13 cellular contexts compared by ENCODE assay signal in genomic region chrX:3663576-3664290, GRCh38. TPM values are rescaled to one million over a fixed set of nuclear protein-coding genes. Genes with fewer than 3 reads are reported as not detected.
DNase-seq lines count a peak whose midpoint lies in the region; ATAC-seq, FAIRE-seq and TF ChIP-seq lines count a peak whose summit lies in the region.
"Had no signal": no experiment of that assay in that cellular context is flagged by ENCODE, and none has a peak within 500 bp of the region (broad histone marks: within the 10 kb centered on the region; RNA-seq: fewer than 3 reads in every experiment).

No MANE protein-coding gene starts in this region.

- TF ChIP-seq RAD21 in GM12878 (IDR thresholded peaks at IDR 0.05; ENCODE audit: insufficient read depth, low read depth, low read length): no peak

- no peak for FAIRE-seq in GM12878 (lab: Jason Lieb, UNC)
- FAIRE-seq: TTC549 had no signal

- POLR2A ChIA-PET in GM12878 (lab: Charles Lee): interaction anchor here (0.7 kb wide), 1 partner anchor 12 kb away, joined by 8 read pairs; no protein-coding TSS in a partner anchor

- no peak overlapping the region for H2AFZ ChIP-seq in GM12878 (ENCODE audit: control insufficient read depth, low read depth, low read length)

- in situ Hi-C loops in GM12878 (cut with MboI): no loop called here

- H3K9me3 ChIP-seq in GM12878 (replicated peaks; ENCODE audit: control insufficient read depth, insufficient read depth, low read length): no peaks in the 10 kb centered on the region
- no peaks in the 10 kb centered on the region for H3K9me3 ChIP-seq in BE2C

- H3K27me3 ChIP-seq in GM12878 (replicated peaks in 1 of 2; ENCODE audit: control insufficient read depth in 2 of 2, insufficient read depth in 2 of 2, low read length in 1 of 2) (no peaks in the 10 kb centered on the region), BE2C (no peaks in the 10 kb centered on the region)

- no peak for TF ChIP-seq EP300 in GM12878 (IDR thresholded peaks at IDR 0.05; ENCODE audit: borderline replicate concordance in 1 of 2, control insufficient read depth in 1 of 2, low read depth in 2 of 2, low read length in 2 of 2)

- H3K4me1 ChIP-seq in GM12878 (ENCODE audit: control insufficient read depth, insufficient read depth, low read length) (peaks cover 6% of the 10 kb centered on the region), BE2C (no peaks in the 10 kb centered on the region)

- 53% methylated on average over 9 of the region's 10 CpGs for WGBS in GM12878 (ENCODE audit: insufficient coverage, insufficient replicate concordance, low lambda C conversion rate, missing lambda C conversion rate)

- CTCF ChIA-PET in GM12878 (lab: Yijun Ruan, JAX): interaction anchor here (1.4 to 1.7 kb wide), 3 partner anchors 11 to 25 kb away, joined by 3 to 7 read pairs (median 5); no protein-coding TSS in a partner anchor

- peaks cover 0 to 4% of the 10 kb centered on the region in 2 experiments for H3K36me3 ChIP-seq in GM12878 (ENCODE audit: control insufficient read depth in 2 of 2, insufficient read depth in 2 of 2, low read length in 1 of 2)
- H3K36me3 ChIP-seq in BE2C: no peaks in the 10 kb centered on the region

- RAD21 ChIA-PET in GM12878 (lab: Charles Lee; ENCODE audit: unreplicated experiment): no interaction called here

- no peaks in the 10 kb centered on the region for H4K20me1 ChIP-seq in GM12878 (ENCODE audit: control insufficient read depth, insufficient read depth)

- BruUV-seq in GM12878 (replicated peaks; lab: Mats Ljungman, UMichigan): no TSS peak

- no peak overlapping the region for H3K27ac ChIP-seq in GM12878 (ENCODE audit: control insufficient read depth, insufficient read depth)
- H3K27ac ChIP-seq: C4-2B had no signal

- TF ChIP-seq POLR2A in GM12878 (IDR thresholded peaks at IDR 0.05; ENCODE audit: low read depth, low read length): no peak

- H3K4me3 ChIP-seq in GM12878 (no peak overlapping the region), BE2C (ENCODE audit: low read depth, low read length) (no peak overlapping the region)

- peak; percentile 53 to 63 for DNase-seq in AML-193 (lab: John Stamatoyannopoulos, UW)
- DNase-seq in GM12878 (ENCODE audit: low read depth, low spot score): no peak
- DNase-seq in activated CD4-positive, alpha-beta T cell treated with anti-CD3 and anti-CD28 coated beads for 4 hours: no peak
- no peak for DNase-seq in NCI-H1436 (lab: John Stamatoyannopoulos, UW)
- no peak for DNase-seq in BE2C
- DNase-seq: hippocampal formation, IMR-90, NCI-H510A treated with DMSO at 0.1 percent for 48 hours had no signal

- TF ChIP-seq CTCF in GM12878 (IDR thresholded peaks at IDR 0.05 in 2 of 3, conservative IDR thresholded peaks at IDR 0.05 in 1 of 3; ENCODE audit: control insufficient read depth in 2 of 3, extremely low read depth in 1 of 3, insufficient read depth in 1 of 3, low read depth in 3 of 3, low read length in 3 of 3) (no peak), BE2C (IDR thresholded peaks at IDR 0.05; ENCODE audit: low read depth, low read length) (no peak)

- intact Hi-C loops in GM12878 (cut with micrococcal nuclease; ENCODE audit: unreplicated experiment): no loop called here

- no peak overlapping the region for H3K9ac ChIP-seq in GM12878 (ENCODE audit: control insufficient read depth, insufficient read depth, low read length)

- SMC1A ChIA-PET in GM12878 (lab: Charles Lee; ENCODE audit: uncharacterized antibody, unreplicated experiment): interaction anchor here (1.0 kb wide), 1 partner anchor 12 kb away, joined by 3 read pairs; no protein-coding TSS in a partner anchor

- H3K79me2 ChIP-seq in GM12878 (ENCODE audit: control insufficient read depth, insufficient read depth, low read length): no peaks in the 10 kb centered on the region

- ATAC-seq in GM18867 (IDR thresholded peaks at IDR 0.05; ENCODE audit: unreplicated experiment): peak; percentile 58
- peak; percentile 71 for ATAC-seq in HG03378 (IDR thresholded peaks at IDR 0.05; ENCODE audit: unreplicated experiment)
- ATAC-seq in GM12878: peak; percentile 70
- no peak for ATAC-seq in HG03565 (IDR thresholded peaks at IDR 0.05; ENCODE audit: unreplicated experiment)

- no peak overlapping the region for H3K4me2 ChIP-seq in GM12878 (ENCODE audit: control insufficient read depth, insufficient read depth)

TF ChIP-seq in GM12878, 131 proteins besides CTCF, POLR2A, EP300 and RAD21:
- peak; percentile 94 for TF ChIP-seq SPI1 (IDR thresholded peaks at IDR 0.05; ENCODE audit: borderline replicate concordance, insufficient read depth, low read depth, low read length)
- TF ChIP-seq IRF3 (IDR thresholded peaks at IDR 0.05): no peak
- TF ChIP-seq SRF (IDR thresholded peaks at IDR 0.05; ENCODE audit: low read depth in 2 of 2, low read length in 2 of 2): 0 out of 4 replicates have a peak, but pooled peaks of 1 of the 2 experiments have one; percentile 33

RNA-seq across cellular contexts. Expression of gene PRKX, which starts 49.7 kb away (rescaled TPM):
- 103 and 121 TPM in 2 replicates for total RNA-seq in GM12878 (2013; cell fraction: nucleolus; rRNA removed)
- 22.6 and 24.1 TPM in 2 replicates for total RNA-seq in GM12878 (2014; rRNA removed)
- 24.6 and 28.7 TPM in 2 replicates for total RNA-seq in GM12878 (2014; rRNA removed; fragmentation: Illumina TruSeq; extraction: Trizol)
- total RNA-seq in GM12878 (2021): 29.0 and 34.6 TPM in 2 replicates
- polyA plus RNA-seq in GM12878 (2011; ENCODE audit: low read depth): 13.3 TPM
- 45.3 and 46.5 TPM in 2 replicates for polyA plus RNA-seq in GM12878 (2011; rRNA removed)
- polyA plus RNA-seq in GM12878 (2011; cell fraction: cytosol; rRNA removed): 30.1 and 31.0 TPM in 2 replicates
- polyA plus RNA-seq in GM12878 (2011; cell fraction: nucleus; rRNA removed): 21.7 and 24.7 TPM in 2 replicates
- 22.8 and 27.7 TPM in 2 replicates for polyA plus RNA-seq in GM12878 (2012)
- polyA plus RNA-seq in GM12878 (2014; fragmentation: Illumina TruSeq; extraction: Trizol): 26.4 and 29.1 TPM in 2 replicates
- 1 to 10 TPM; 3.9 to 5.4 TPM for polyA plus RNA-seq in GM12878 (2014; fragmentation: Nextera tagmentation; extraction: Ambion mirVana)
- 24.4 and 27.3 TPM in 2 replicates for polyA plus RNA-seq in GM12878 (2014; rRNA removed)
- 10 to 100 TPM; 22.4 to 23.4 TPM for polyA plus RNA-seq in GM12878 (2016; fragmentation: Nextera tagmentation; extraction: Ambion mirVana)
- 31.8 and 43.3 TPM in 2 replicates for polyA minus RNA-seq in GM12878 (2011; rRNA and poly(A)+ RNA removed)
- 14.0 and 18.0 TPM in 2 replicates for polyA minus RNA-seq in GM12878 (2011; cell fraction: cytosol; rRNA and poly(A)+ RNA removed)
- polyA minus RNA-seq in GM12878 (2011; cell fraction: nucleus; rRNA and poly(A)+ RNA removed): 12.5 and 17.6 TPM in 2 replicates
- 11.8 TPM for polyA plus RNA-seq in BE2C (2012; ENCODE audit: insufficient read depth, insufficient read length, low read depth)

Comparison
In these comparisons a context has a peak if more than half of its experiments do, and no peak if none do; other contexts are left out.
1. DNase-seq: peak in AML-193 (2 of 2); none in GM12878 (single experiment), activated CD4-positive, alpha-beta T cell treated with anti-CD3 and anti-CD28 coated beads for 4 hours (0 of 2), NCI-H1436 (single experiment) and BE2C (single experiment).